ENCODE assay signal across 10 cellular contexts in the genomic region with DNA sequence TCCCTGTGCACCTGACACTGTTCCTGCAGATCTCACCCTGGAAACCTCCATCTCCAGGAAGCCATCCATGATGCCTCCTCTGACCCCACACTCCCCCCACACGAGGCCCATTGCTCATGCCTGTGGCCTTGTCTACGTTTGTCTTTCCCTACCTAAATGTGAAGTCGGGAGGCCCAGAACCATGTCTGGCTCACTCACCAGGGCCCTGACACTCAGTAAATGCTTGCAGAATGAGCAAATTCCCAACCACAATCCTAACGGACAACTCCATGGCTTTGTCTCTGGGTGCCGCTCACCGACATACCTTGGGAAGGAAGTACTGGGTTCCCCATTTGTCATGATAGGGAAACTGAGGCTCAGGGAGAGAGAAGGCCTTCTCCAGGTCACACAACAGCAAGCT. TPM values are rescaled to one million over a fixed set of nuclear protein-coding genes. Genes with fewer than 3 reads are reported as not detected.
DNase-seq lines count a peak whose midpoint lies in the region; ATAC-seq, FAIRE-seq and TF ChIP-seq lines count a peak whose summit lies in the region.
"Had no signal": no experiment of that assay in that cellular context is flagged by ENCODE, and none has a peak within 500 bp of the region (broad histone marks: within the 10 kb centered on the region; RNA-seq: fewer than 3 reads in every experiment).

No MANE protein-coding gene starts in this region.

- H4K20me1 ChIP-seq in astrocyte (ENCODE audit: insufficient read depth, low read length): peaks cover 47% of the 10 kb centered on the region

- H2AFZ ChIP-seq in astrocyte (ENCODE audit: low read depth, low read length): no peak overlapping the region

- DNase-seq in heart right ventricle (no peak), left ventricle myocardium superior (no peak), astrocyte (ENCODE audit: low read depth) (peak; percentile 75), upper lobe of right lung (no peak)
- no peak for DNase-seq in activated effector memory CD4-positive, alpha-beta T cell treated with anti-CD3 and anti-CD28 coated beads, Interleukin-2, amount 50 U/mL, for 16 hours
- DNase-seq: SHP77 had no signal

- H3K9me3 ChIP-seq in heart right ventricle (no peaks in the 10 kb centered on the region), astrocyte (ENCODE audit: insufficient read depth, low read depth, low read length) (no peaks in the 10 kb centered on the region), mucosa of stomach (ENCODE audit: control insufficient read depth, low read length) (no peaks in the 10 kb centered on the region), upper lobe of right lung (no peaks in the 10 kb centered on the region)

- H3K9ac ChIP-seq in astrocyte (ENCODE audit: low read length): peak overlapping the region; percentile 66
- H3K9ac ChIP-seq in mucosa of stomach (ENCODE audit: low read length): peak overlapping the region; percentile 69

- H3K4me1 Mint-ChIP-seq in astrocyte (ENCODE audit: low read depth, unreplicated experiment): peaks cover 45% of the 10 kb centered on the region

- intact Hi-C loops in heart right ventricle (cut with DNase I): no loop called here
- intact Hi-C loops in left ventricle myocardium superior (cut with micrococcal nuclease): no loop called here
- intact Hi-C loops in upper lobe of right lung (cut with DNase I): no loop called here

- peak overlapping the region; percentile 53 for H3K4me2 ChIP-seq in astrocyte (ENCODE audit: low read length)

- TF ChIP-seq CTCF in heart right ventricle (IDR thresholded peaks at IDR 0.05) (no peak), astrocyte (IDR thresholded peaks at IDR 0.05; ENCODE audit: insufficient read depth, low read depth, low read length) (no peak), upper lobe of right lung (IDR thresholded peaks at IDR 0.05) (no peak)

- H3K27ac ChIP-seq in heart right ventricle (peak overlapping the region in 8 of 10 donors; percentile 58 to 89 (median 76)), astrocyte (ENCODE audit: low read depth, low read length) (peak overlapping the region; percentile 75), upper lobe of right lung (peak overlapping the region; percentile 47)

- ATAC-seq in heart right ventricle: no peak
- no peak for ATAC-seq in left ventricle myocardium superior
- ATAC-seq in upper lobe of right lung: no peak
- ATAC-seq in HG03521 (IDR thresholded peaks at IDR 0.05; ENCODE audit: unreplicated experiment): no peak
- ATAC-seq in HG02852 (IDR thresholded peaks at IDR 0.05; ENCODE audit: unreplicated experiment): no peak

- H3K27ac Mint-ChIP-seq in astrocyte (ENCODE audit: unreplicated experiment): peak overlapping the region; percentile 85

- H3K36me3 ChIP-seq in heart right ventricle: peaks cover 0 to 50% (median 12%) of the 10 kb centered on the region in 9 donors
- peaks cover 18% of the 10 kb centered on the region for H3K36me3 ChIP-seq in astrocyte (ENCODE audit: insufficient read depth, low read length)
- peaks cover 17% of the 10 kb centered on the region for H3K36me3 ChIP-seq in mucosa of stomach (ENCODE audit: control insufficient read depth, insufficient read depth, low read length)
- H3K36me3 ChIP-seq in upper lobe of right lung: peaks cover 33% of the 10 kb centered on the region

- H3K79me2 ChIP-seq in astrocyte (ENCODE audit: insufficient read depth, low read length): peaks cover 82% of the 10 kb centered on the region

- H3K36me3 Mint-ChIP-seq in astrocyte (ENCODE audit: low read depth, unreplicated experiment): peaks cover 26% of the 10 kb centered on the region

- H3K4me3 Mint-ChIP-seq in astrocyte (ENCODE audit: unreplicated experiment): peak overlapping the region; percentile 62

- 86 to 87% methylated on average over 6 of the region's 6 CpGs for WGBS in heart right ventricle, 2 donors

- no peak for FAIRE-seq in astrocyte (lab: Jason Lieb, UNC)

- no peaks in the 10 kb centered on the region for H3K27me3 Mint-ChIP-seq in astrocyte (ENCODE audit: low read depth, unreplicated experiment)
- H3K27me3 Mint-ChIP-seq: progenitor cell of endocrine pancreas had no signal

- H3K4me1 ChIP-seq in heart right ventricle: peaks cover 2 to 92% (median 63%) of the 10 kb centered on the region in 9 donors
- H3K4me1 ChIP-seq in astrocyte (ENCODE audit: insufficient read depth, low read length): peaks cover 55% of the 10 kb centered on the region
- peaks cover 77% of the 10 kb centered on the region for H3K4me1 ChIP-seq in mucosa of stomach (ENCODE audit: control insufficient read depth, insufficient read depth, low read length)
- H3K4me1 ChIP-seq in upper lobe of right lung: peaks cover 53% of the 10 kb centered on the region

- H3K9me3 Mint-ChIP-seq in astrocyte (ENCODE audit: unreplicated experiment): no peaks in the 10 kb centered on the region

- H3K27me3 ChIP-seq in heart right ventricle: no peaks in the 10 kb centered on the region
- H3K27me3 ChIP-seq in astrocyte (ENCODE audit: insufficient read depth, low read length): no peaks in the 10 kb centered on the region
- no peaks in the 10 kb centered on the region for H3K27me3 ChIP-seq in mucosa of stomach (ENCODE audit: control insufficient read depth, insufficient read depth, low read length)
- H3K27me3 ChIP-seq in upper lobe of right lung: no peaks in the 10 kb centered on the region

- H3K4me3 ChIP-seq in heart right ventricle (no peak overlapping the region), astrocyte (ENCODE audit: insufficient read depth, low read depth, low read length) (no peak overlapping the region), mucosa of stomach (ENCODE audit: low read length) (no peak overlapping the region), upper lobe of right lung (no peak overlapping the region)

RNA-seq across cellular contexts. Expression of gene PEDS1, which starts 7.3 kb away (rescaled TPM):
- total RNA-seq in heart right ventricle: 10 to 100 TPM; 12.2 to 36.2 (median 19.4) TPM
- polyA plus RNA-seq in heart right ventricle: 10 to 100 TPM; 31.1 to 40.2 TPM
- 31.1 TPM for total RNA-seq in left ventricle myocardium superior
- total RNA-seq in astrocyte: 41.6 and 44.1 TPM in 2 replicates
- total RNA-seq in upper lobe of right lung: 31.3 TPM

RNA-seq across cellular contexts. Expression of gene UBE2V1, which starts 33.3 kb away (rescaled TPM):
- total RNA-seq in heart right ventricle (100 to 1,000 TPM in 2 of 10 donors, 10 to 100 TPM in 8; 72.6 to 113 (median 90.2) TPM), left ventricle myocardium superior (92.6 TPM), astrocyte (136 and 139 TPM in 2 replicates), upper lobe of right lung (83.2 TPM)
- 10 to 100 TPM; 61.9 to 80.0 TPM for polyA plus RNA-seq in heart right ventricle

RNA-seq across cellular contexts. Expression of gene CEBPB, which starts 44.4 kb away (rescaled TPM):
- total RNA-seq in heart right ventricle: 100 to 1,000 TPM in 1 of 10 donors, 10 to 100 TPM in 9; 28.9 to 104 (median 42.3) TPM
- 10 to 100 TPM; 20.9 to 44.1 TPM for polyA plus RNA-seq in heart right ventricle
- 59.4 TPM for total RNA-seq in left ventricle myocardium superior
- 33.8 and 34.6 TPM in 2 replicates for total RNA-seq in astrocyte
- 271 TPM for total RNA-seq in upper lobe of right lung
